In genomic region chr10:7881119-7881518, GRCh38 we compare ENCODE assay signal across 34 cellular contexts.
"Had no signal": no experiment of that assay in that cellular context is flagged by ENCODE, and none has a peak within 500 bp of the region (broad histone marks: within the 10 kb centered on the region; RNA-seq: fewer than 3 reads in every experiment).

No MANE protein-coding gene starts in this region.

- H3K9me3 ChIP-seq: MG63 had no signal

- H3K4me3 ChIP-seq: MG63 had no signal

- H3K27me3 ChIP-seq: MG63 had no signal

- DNase-seq: Kasumi-1, MG63, MM.1S, MV-4-11, NCI-H1048, NCI-H1092, NCI-H1092 treated with DMSO at 0.1 percent for 48 hours, NCI-H1105, NCI-H1105 treated with DMSO at 0.1 percent for 48 hours, NCI-H1417, NCI-H1417 treated with DMSO at 0.1 percent for 48 hours, NCI-H1436, NCI-H1436 treated with DMSO at 0.1 percent for 48 hours, NCI-H146, NCI-H1694, NCI-H1694 treated with DMSO at 0.1 percent for 48 hours, NCI-H187, NCI-H187 treated with DMSO at 0.1 percent for 48 hours, NCI-H1930, NCI-H2029, NCI-H2029 treated with DMSO at 0.1 percent for 48 hours, NCI-H2081, NCI-H2081 treated with DMSO at 0.1 percent for 48 hours, NCI-H2107, NCI-H2171, NCI-H2171 treated with DMSO at 0.1 percent for 48 hours, NCI-H2227 treated with DMSO at 0.1 percent for 48 hours, NCI-H226, NCI-H345, NCI-H446, NCI-H446 treated with DMSO at 0.1 percent for 48 hours, NCI-H510A, NCI-H510A treated with DMSO at 0.1 percent for 48 hours, NCI-H524 treated with DMSO at 0.1 percent for 48 hours had no signal

- H3K36me3 ChIP-seq: MG63 had no signal
